9 cellular contexts compared by ENCODE assay signal in genomic region chr5:59673438-59674058, GRCh38.
A peak's percentile ranks its signal among the peaks of the same experiment; 100 is the strongest.
DNase-seq lines count a peak whose midpoint lies in the region; ATAC-seq and TF ChIP-seq lines count a peak whose summit lies in the region.
"Had no signal": no experiment of that assay in that cellular context is flagged by ENCODE, and none has a peak within 500 bp of the region (broad histone marks: within the 10 kb centered on the region; RNA-seq: fewer than 3 reads in every experiment).

No MANE protein-coding gene starts in this region.

- TF ChIP-seq POLR2A in transverse colon (IDR thresholded peaks at IDR 0.05), result no peak

- TF ChIP-seq CTCF in C4-2B (conservative IDR thresholded peaks at IDR 0.05) (peak; percentile 92), transverse colon (IDR thresholded peaks at IDR 0.05) (peak; percentile 77 to 87 (median 83))

- H3K27me3 ChIP-seq in transverse colon, result no peaks in the 10 kb centered on the region

- H3K27ac ChIP-seq in C4-2B (no peak overlapping the region), transverse colon (no peak overlapping the region)

- no peak overlapping the region for H3K4me3 ChIP-seq in transverse colon

- intact Hi-C loops in transverse colon (cut with DNase I; ENCODE audit: low total_unique reads), result loop anchor here (10.0 kb wide), 1 partner anchor 279 kb away; no protein-coding TSS in a partner anchor

- in situ Hi-C loops in transverse colon (cut with MboI; ENCODE audit: low pct_ligation_motif_present in 1 of 4, low pct_unique_long_range_greater_than_20kb in 1 of 4, low sequenced_read_pairs in 3 of 4), result loop anchor here (5.0 to 25.0 kb wide), 7 partner anchors 121 to 486 kb away; no protein-coding TSS in a partner anchor

- peaks cover 0 to 6% (median 0%) of the 10 kb centered on the region in 4 donors for H3K4me1 ChIP-seq in transverse colon

- 21 to 26% methylated on average over 4 of the region's 4 CpGs for WGBS in transverse colon (ENCODE audit: low coverage in 1 of 2), 2 donors

- no peaks in the 10 kb centered on the region for H3K9me3 ChIP-seq in transverse colon

- ATAC-seq in GM19395 (IDR thresholded peaks at IDR 0.05; ENCODE audit: unreplicated experiment), result peak; percentile 80
- no peak for ATAC-seq in HG03354 (IDR thresholded peaks at IDR 0.05; ENCODE audit: poor library complexity, severe bottlenecking, unreplicated experiment)

- H3K36me3 ChIP-seq in transverse colon, result no peaks in the 10 kb centered on the region

- DNase-seq in NCI-H1694 (lab: John Stamatoyannopoulos, UW), result peak; percentile 57
- peak; percentile 57 for DNase-seq in amniotic epithelial cell (ENCODE audit: low read depth)
- DNase-seq in iris pigment epithelial cell (ENCODE audit: low read depth), result peak; percentile 68
- DNase-seq in transverse colon, result no peak
- DNase-seq in stimulated activated CD4-positive, alpha-beta T cell treated with anti-CD3 and anti-CD28 coated beads, Interleukin-15, amount 100 ng/mL, for 24 hours, result no peak
- DNase-seq: left cardiac atrium had no signal

- TF ChIP-seq EP300 in transverse colon (IDR thresholded peaks at IDR 0.05; ENCODE audit: low read depth), result no peak

Comparison
In these comparisons a context has a peak if more than half of its experiments do, and no peak if none do; other contexts are left out.
1. DNase-seq: peak in NCI-H1694 (single experiment), amniotic epithelial cell (single experiment) and iris pigment epithelial cell (single experiment); none in transverse colon (single experiment) and stimulated activated CD4-positive, alpha-beta T cell treated with anti-CD3 and anti-CD28 coated beads, Interleukin-15, amount 100 ng/mL, for 24 hours (single experiment).